Comparison of ENCODE assay signal across 1 cellular context in the genomic region with DNA sequence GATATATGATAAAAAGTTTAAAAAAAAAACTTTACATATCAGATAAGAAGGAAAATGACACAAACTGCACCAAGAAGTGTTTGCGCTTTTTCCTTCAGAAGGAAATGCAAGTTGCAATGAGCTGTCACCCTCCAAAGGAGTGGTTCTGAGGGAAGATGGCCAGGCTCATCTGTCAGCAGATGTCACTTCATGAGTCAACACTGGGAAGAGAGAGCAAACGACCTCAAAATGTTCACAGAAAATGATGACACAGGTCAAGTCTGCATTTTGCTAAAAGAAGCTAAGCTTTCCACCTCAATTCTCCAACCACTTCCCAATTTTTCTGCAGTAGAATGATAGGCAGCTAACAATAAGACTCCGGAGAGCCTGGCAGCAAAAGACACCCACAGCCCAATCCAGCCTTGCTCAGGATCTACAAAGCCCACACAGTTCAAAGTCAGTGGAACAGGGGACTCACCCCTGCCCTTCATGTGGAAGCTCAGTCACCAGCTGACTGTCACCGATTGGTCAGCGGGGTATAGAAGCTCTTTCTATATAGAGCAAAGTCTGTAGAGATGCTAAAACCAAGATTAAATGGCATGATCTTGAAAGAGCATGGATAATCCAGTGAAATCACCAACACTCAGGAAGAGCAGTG.
TF ChIP-seq lines count a peak whose summit lies in the region.

No MANE protein-coding gene starts in this region.

TF ChIP-seq in K562, 482 proteins besides CTCF, POLR2A, EP300 and RAD21 (continues in another document):
- TF ChIP-seq, protein P1, sequence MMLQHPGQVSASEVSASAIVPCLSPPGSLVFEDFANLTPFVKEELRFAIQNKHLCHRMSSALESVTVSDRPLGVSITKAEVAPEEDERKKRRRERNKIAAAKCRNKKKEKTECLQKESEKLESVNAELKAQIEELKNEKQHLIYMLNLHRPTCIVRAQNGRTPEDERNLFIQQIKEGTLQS (IDR thresholded peaks at IDR 0.05), result peak; percentile 73
- TF ChIP-seq, protein P1 (CRISPR knock-in tag; conservative IDR thresholded peaks at IDR 0.05), result no peak
- no peak for TF ChIP-seq BCL6 (CRISPR knock-in tag; IDR thresholded peaks at IDR 0.05)
- TF ChIP-seq FOXP4 (CRISPR knock-in tag; IDR thresholded peaks at IDR 0.05; ENCODE audit: borderline replicate concordance), result no peak
- no peak for TF ChIP-seq KAT7 (CRISPR knock-in tag; IDR thresholded peaks at IDR 0.05; ENCODE audit: borderline replicate concordance)
- TF ChIP-seq E2F1 (CRISPR knock-in tag; IDR thresholded peaks at IDR 0.05), result no peak
- TF ChIP-seq, protein P2, sequence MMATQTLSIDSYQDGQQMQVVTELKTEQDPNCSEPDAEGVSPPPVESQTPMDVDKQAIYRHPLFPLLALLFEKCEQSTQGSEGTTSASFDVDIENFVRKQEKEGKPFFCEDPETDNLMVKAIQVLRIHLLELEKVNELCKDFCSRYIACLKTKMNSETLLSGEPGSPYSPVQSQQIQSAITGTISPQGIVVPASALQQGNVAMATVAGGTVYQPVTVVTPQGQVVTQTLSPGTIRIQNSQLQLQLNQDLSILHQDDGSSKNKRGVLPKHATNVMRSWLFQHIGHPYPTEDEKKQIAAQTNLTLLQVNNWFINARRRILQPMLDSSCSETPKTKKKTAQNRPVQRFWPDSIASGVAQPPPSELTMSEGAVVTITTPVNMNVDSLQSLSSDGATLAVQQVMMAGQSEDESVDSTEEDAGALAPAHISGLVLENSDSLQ (IDR thresholded peaks at IDR 0.05), result peak; percentile 85
- peak; percentile 73 for TF ChIP-seq CEBPG (CRISPR knock-in tag; IDR thresholded peaks at IDR 0.05)
- peak; percentile 41 to 83; a peak in 3 of 4 replicates for TF ChIP-seq CEBPG (tag; conservative IDR thresholded peaks at IDR 0.05 in 1 of 2, IDR thresholded peaks at IDR 0.05 in 1 of 2)
- TF ChIP-seq JUND (IDR thresholded peaks at IDR 0.05; ENCODE audit: borderline replicate concordance, low read depth, low read length), result peak; percentile 69
- TF ChIP-seq JUND (tag; IDR thresholded peaks at IDR 0.05; ENCODE audit: borderline replicate concordance, low read depth, low read length), result peak; percentile 81; the same call in 2 of the 3 replicates
- no peak for TF ChIP-seq ZNF75A (CRISPR knock-in tag; IDR thresholded peaks at IDR 0.05)
- TF ChIP-seq PHTF2 (CRISPR knock-in tag; IDR thresholded peaks at IDR 0.05), result no peak
- TF ChIP-seq MECOM (CRISPR knock-in tag; IDR thresholded peaks at IDR 0.05), result peak; percentile 88; the same call in 1 of the 2 replicates
- no peak for TF ChIP-seq PTRF (tag; IDR thresholded peaks at IDR 0.05)
- peak; percentile 95 for TF ChIP-seq MEIS2 (IDR thresholded peaks at IDR 0.05; ENCODE audit: partially characterized antibody)
- no peak for TF ChIP-seq PHF21A (IDR thresholded peaks at IDR 0.05; ENCODE audit: borderline replicate concordance, low read depth)
- no peak for TF ChIP-seq ZNF699 (CRISPR knock-in tag; IDR thresholded peaks at IDR 0.05; ENCODE audit: insufficient replicate concordance)
- TF ChIP-seq MAFK (IDR thresholded peaks at IDR 0.05; ENCODE audit: low read length), result 0 out of 2 replicates have a peak, but pooled peaks have one; percentile 7
- TF ChIP-seq SMC3 (conservative IDR thresholded peaks at IDR 0.05; ENCODE audit: insufficient read depth, low read depth, low read length), result no peak
- no peak for TF ChIP-seq SETDB1 (IDR thresholded peaks at IDR 0.05; ENCODE audit: low read length)
- no peak for TF ChIP-seq ATF7 (IDR thresholded peaks at IDR 0.05)
- TF ChIP-seq, protein P3, sequence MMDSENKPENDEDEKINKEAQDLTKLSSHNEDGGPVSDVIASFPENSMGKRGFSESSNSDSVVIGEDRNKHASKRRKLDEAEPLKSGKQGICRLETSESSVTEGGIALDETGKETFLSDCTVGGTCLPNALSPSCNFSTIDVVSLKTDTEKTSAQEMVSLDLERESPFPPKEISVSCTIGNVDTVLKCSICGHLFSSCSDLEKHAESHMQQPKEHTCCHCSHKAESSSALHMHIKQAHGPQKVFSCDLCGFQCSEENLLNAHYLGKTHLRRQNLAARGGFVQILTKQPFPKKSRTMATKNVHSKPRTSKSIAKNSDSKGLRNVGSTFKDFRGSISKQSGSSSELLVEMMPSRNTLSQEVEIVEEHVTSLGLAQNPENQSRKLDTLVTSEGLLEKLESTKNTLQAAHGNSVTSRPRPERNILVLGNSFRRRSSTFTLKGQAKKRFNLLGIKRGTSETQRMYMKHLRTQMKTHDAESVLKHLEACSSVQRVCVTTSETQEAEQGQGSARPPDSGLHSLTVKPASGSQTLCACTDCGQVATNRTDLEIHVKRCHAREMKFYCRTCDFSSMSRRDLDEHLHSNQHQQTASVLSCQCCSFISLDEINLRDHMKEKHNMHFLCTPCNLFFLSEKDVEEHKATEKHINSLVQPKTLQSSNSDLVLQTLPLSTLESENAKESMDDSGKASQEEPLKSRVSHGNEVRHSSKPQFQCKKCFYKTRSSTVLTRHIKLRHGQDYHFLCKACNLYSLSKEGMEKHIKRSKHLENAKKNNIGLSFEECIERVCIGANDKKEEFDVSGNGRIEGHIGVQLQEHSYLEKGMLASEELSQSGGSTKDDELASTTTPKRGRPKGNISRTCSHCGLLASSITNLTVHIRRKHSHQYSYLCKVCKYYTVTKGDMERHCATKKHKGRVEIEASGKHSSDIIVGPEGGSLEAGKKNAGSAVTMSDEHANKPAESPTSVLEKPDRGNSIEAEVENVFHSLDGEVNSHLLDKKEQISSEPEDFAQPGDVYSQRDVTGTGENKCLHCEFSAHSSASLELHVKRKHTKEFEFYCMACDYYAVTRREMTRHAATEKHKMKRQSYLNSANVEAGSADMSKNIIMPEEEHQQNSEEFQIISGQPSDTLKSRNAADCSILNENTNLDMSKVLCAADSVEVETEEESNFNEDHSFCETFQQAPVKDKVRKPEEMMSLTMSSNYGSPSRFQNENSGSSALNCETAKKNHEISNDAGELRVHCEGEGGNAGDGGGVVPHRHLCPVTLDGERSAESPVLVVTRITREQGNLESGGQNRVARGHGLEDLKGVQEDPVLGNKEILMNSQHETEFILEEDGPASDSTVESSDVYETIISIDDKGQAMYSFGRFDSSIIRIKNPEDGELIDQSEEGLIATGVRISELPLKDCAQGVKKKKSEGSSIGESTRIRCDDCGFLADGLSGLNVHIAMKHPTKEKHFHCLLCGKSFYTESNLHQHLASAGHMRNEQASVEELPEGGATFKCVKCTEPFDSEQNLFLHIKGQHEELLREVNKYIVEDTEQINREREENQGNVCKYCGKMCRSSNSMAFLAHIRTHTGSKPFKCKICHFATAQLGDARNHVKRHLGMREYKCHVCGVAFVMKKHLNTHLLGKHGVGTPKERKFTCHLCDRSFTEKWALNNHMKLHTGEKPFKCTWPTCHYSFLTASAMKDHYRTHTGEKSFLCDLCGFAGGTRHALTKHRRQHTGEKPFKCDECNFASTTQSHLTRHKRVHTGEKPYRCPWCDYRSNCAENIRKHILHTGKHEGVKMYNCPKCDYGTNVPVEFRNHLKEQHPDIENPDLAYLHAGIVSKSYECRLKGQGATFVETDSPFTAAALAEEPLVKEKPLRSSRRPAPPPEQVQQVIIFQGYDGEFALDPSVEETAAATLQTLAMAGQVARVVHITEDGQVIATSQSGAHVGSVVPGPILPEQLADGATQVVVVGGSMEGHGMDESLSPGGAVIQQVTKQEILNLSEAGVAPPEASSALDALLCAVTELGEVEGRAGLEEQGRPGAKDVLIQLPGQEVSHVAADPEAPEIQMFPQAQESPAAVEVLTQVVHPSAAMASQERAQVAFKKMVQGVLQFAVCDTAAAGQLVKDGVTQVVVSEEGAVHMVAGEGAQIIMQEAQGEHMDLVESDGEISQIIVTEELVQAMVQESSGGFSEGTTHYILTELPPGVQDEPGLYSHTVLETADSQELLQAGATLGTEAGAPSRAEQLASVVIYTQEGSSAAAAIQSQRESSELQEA (IDR thresholded peaks at IDR 0.05; ENCODE audit: low read depth), result no peak
- no peak for TF ChIP-seq GTF3C2 (IDR thresholded peaks at IDR 0.05; ENCODE audit: borderline replicate concordance, extremely low read depth, insufficient read length)
- no peak for TF ChIP-seq NR2C1 (IDR thresholded peaks at IDR 0.05)
- TF ChIP-seq NR2C1 (tag; IDR thresholded peaks at IDR 0.05), result no peak
- TF ChIP-seq SMARCC2 (IDR thresholded peaks at IDR 0.05; ENCODE audit: low read depth), result no peak
- no peak for TF ChIP-seq UBTF (IDR thresholded peaks at IDR 0.05; ENCODE audit: borderline replicate concordance in 1 of 2, low read depth in 2 of 2, low read length in 2 of 2)
- TF ChIP-seq GATAD2B (IDR thresholded peaks at IDR 0.05; ENCODE audit: borderline replicate concordance), result no peak
- TF ChIP-seq, protein P4, sequence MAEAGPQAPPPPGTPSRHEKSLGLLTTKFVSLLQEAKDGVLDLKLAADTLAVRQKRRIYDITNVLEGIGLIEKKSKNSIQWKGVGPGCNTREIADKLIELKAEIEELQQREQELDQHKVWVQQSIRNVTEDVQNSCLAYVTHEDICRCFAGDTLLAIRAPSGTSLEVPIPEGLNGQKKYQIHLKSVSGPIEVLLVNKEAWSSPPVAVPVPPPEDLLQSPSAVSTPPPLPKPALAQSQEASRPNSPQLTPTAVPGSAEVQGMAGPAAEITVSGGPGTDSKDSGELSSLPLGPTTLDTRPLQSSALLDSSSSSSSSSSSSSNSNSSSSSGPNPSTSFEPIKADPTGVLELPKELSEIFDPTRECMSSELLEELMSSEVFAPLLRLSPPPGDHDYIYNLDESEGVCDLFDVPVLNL (CRISPR knock-in tag; IDR thresholded peaks at IDR 0.05; ENCODE audit: low read depth), result no peak
- TF ChIP-seq PRPF4 (IDR thresholded peaks at IDR 0.05; ENCODE audit: insufficient read depth, low read depth, low read length, poor library complexity, severe bottlenecking), result no peak
- no peak for TF ChIP-seq MYNN (IDR thresholded peaks at IDR 0.05)
- no peak for TF ChIP-seq MYNN (CRISPR knock-in tag; IDR thresholded peaks at IDR 0.05)
- no peak for TF ChIP-seq ATF1 (CRISPR knock-in tag; IDR thresholded peaks at IDR 0.05)
- no peak for TF ChIP-seq ATF1 (tag; IDR thresholded peaks at IDR 0.05)
- TF ChIP-seq MTA2 (IDR thresholded peaks at IDR 0.05; ENCODE audit: low read depth), result no peak
- no peak for TF ChIP-seq NELFE (IDR thresholded peaks at IDR 0.05; ENCODE audit: insufficient read depth, insufficient read length)
- no peak for TF ChIP-seq HIVEP1 (CRISPR knock-in tag; IDR thresholded peaks at IDR 0.05)
